In the genomic region with DNA sequence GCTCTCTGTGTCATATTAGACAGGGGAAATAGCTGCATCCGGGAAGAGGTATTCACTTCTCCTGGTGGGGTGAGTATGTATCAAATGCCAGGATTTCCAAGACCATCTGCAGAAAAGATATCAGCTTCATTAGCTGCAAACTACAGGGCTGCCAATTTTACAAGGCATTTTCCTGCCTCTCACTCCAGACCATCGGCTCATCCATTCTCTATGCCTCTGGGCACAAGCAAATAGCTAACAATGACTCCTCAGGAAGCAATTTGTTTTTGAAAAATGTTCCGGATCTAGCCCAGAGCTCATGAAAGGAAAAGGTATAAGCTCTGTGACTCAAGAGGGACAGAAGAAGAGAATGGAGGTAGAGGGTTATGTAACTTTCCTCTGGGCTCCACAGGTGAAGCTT, we compare ENCODE assay signal across 18 cellular contexts. TPM values are rescaled to one million over a fixed set of nuclear protein-coding genes. Genes with fewer than 3 reads are reported as not detected.
A peak's percentile ranks its signal among the peaks of the same experiment; 100 is the strongest.
DNase-seq lines count a peak whose midpoint lies in the region; ATAC-seq and TF ChIP-seq lines count a peak whose summit lies in the region.
"Had no signal": no experiment of that assay in that cellular context is flagged by ENCODE, and none has a peak within 500 bp of the region (broad histone marks: within the 10 kb centered on the region; RNA-seq: fewer than 3 reads in every experiment).

No MANE protein-coding gene starts in this region.

- no peak overlapping the region for H3K27ac Mint-ChIP-seq in activated CD4-positive, alpha-beta T cell treated with anti-CD3 and anti-CD28 coated beads, Interleukin-2, amount 10 ng/mL, durations not matched to agents 24 days and 14 days
- H3K27ac Mint-ChIP-seq: endodermal cell, T-helper 17 cell had no signal

- no peaks in the 10 kb centered on the region for H3K9me3 Mint-ChIP-seq in activated CD4-positive, alpha-beta T cell treated with anti-CD3 and anti-CD28 coated beads, Interleukin-2, amount 10 ng/mL, durations not matched to agents 24 days and 14 days
- H3K9me3 Mint-ChIP-seq: endodermal cell had no signal

- H3K4me3 Mint-ChIP-seq in activated CD4-positive, alpha-beta T cell treated with anti-CD3 and anti-CD28 coated beads, Interleukin-2, amount 10 ng/mL, durations not matched to agents 24 days and 14 days, result no peak overlapping the region
- H3K4me3 Mint-ChIP-seq: endodermal cell, T-helper 17 cell had no signal

- intact Hi-C loops in activated CD4-positive, alpha-beta T cell treated with anti-CD3 and anti-CD28 coated beads, Interleukin-2, amount 10 ng/mL, durations not matched to agents 24 days and 14 days (cut with micrococcal nuclease), result no loop called here

- H3K36me3 Mint-ChIP-seq in activated CD4-positive, alpha-beta T cell treated with anti-CD3 and anti-CD28 coated beads, Interleukin-2, amount 10 ng/mL, durations not matched to agents 24 days and 14 days (ENCODE audit: low read depth), result peaks cover 29% of the 10 kb centered on the region

- ATAC-seq in SK-N-SH treated with all-trans-retinoic acid at 6 μM for 48 hours, result peak; percentile 74
- no peak for ATAC-seq in GM21529 (IDR thresholded peaks at IDR 0.05; ENCODE audit: unreplicated experiment)
- ATAC-seq: right lobe of liver, Right ventricle myocardium inferior, T-helper 17 cell had no signal

- DNase-seq in M059J (ENCODE audit: low read depth) (peak; percentile 83), dermis microvascular lymphatic vessel endothelial cell (ENCODE audit: low read depth in 2 of 2) (peak; percentile 49 to 71), pulmonary artery endothelial cell (ENCODE audit: low read depth, low spot score) (peak; percentile 49)
- DNase-seq in effector CD4-positive, alpha-beta T cell, result no peak
- no peak for DNase-seq in activated CD4-positive, alpha-beta T cell treated with anti-CD3 and anti-CD28 coated beads, Interleukin-2, amount 10 ng/mL, durations not matched to agents 24 days and 14 days
- DNase-seq: activated CD4-positive, alpha-beta T cell treated with anti-CD3 and anti-CD28 coated beads for 1 hour; activated gamma-delta T cell; DMS79; endodermal cell; NCI-H2081 treated with DMSO at 0.1 percent for 48 hours; NCI-H774; stimulated activated CD4-positive, alpha-beta T cell treated with anti-CD3 and anti-CD28 coated beads, Interleukin-1b, Interleukin-23, amount 100 ng/mL, for 48 hours; T-helper 17 cell had no signal

- peaks cover 12% of the 10 kb centered on the region for H3K4me1 Mint-ChIP-seq in activated CD4-positive, alpha-beta T cell treated with anti-CD3 and anti-CD28 coated beads, Interleukin-2, amount 10 ng/mL, durations not matched to agents 24 days and 14 days
- H3K4me1 Mint-ChIP-seq: endodermal cell, T-helper 17 cell had no signal

- no peaks in the 10 kb centered on the region for H3K27me3 Mint-ChIP-seq in activated CD4-positive, alpha-beta T cell treated with anti-CD3 and anti-CD28 coated beads, Interleukin-2, amount 10 ng/mL, durations not matched to agents 24 days and 14 days
- H3K27me3 Mint-ChIP-seq: T-helper 17 cell had no signal

TF ChIP-seq in SK-N-SH treated with all-trans-retinoic acid at 6 μM for 48 hours, 23 proteins besides CTCF, POLR2A, EP300 and RAD21:
- TF ChIP-seq, protein P1, sequence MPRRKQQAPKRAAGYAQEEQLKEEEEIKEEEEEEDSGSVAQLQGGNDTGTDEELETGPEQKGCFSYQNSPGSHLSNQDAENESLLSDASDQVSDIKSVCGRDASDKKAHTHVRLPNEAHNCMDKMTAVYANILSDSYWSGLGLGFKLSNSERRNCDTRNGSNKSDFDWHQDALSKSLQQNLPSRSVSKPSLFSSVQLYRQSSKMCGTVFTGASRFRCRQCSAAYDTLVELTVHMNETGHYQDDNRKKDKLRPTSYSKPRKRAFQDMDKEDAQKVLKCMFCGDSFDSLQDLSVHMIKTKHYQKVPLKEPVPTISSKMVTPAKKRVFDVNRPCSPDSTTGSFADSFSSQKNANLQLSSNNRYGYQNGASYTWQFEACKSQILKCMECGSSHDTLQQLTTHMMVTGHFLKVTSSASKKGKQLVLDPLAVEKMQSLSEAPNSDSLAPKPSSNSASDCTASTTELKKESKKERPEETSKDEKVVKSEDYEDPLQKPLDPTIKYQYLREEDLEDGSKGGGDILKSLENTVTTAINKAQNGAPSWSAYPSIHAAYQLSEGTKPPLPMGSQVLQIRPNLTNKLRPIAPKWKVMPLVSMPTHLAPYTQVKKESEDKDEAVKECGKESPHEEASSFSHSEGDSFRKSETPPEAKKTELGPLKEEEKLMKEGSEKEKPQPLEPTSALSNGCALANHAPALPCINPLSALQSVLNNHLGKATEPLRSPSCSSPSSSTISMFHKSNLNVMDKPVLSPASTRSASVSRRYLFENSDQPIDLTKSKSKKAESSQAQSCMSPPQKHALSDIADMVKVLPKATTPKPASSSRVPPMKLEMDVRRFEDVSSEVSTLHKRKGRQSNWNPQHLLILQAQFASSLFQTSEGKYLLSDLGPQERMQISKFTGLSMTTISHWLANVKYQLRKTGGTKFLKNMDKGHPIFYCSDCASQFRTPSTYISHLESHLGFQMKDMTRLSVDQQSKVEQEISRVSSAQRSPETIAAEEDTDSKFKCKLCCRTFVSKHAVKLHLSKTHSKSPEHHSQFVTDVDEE (CRISPR knock-in tag; IDR thresholded peaks at IDR 0.05), result 0 out of 2 replicates have a peak, but pooled peaks have one; percentile 17
- TF ChIP-seq OSR1 (CRISPR knock-in tag; IDR thresholded peaks at IDR 0.05) (no peak), ZC3H10 (CRISPR knock-in tag; IDR thresholded peaks at IDR 0.05) (no peak), ESRRG (CRISPR knock-in tag; IDR thresholded peaks at IDR 0.05) (no peak)

RNA-seq across cellular contexts. Expression of a gene that starts 41.8 kb away (rescaled TPM):
- total RNA-seq in M059J (2014; rRNA removed; shearing (Covaris generic)), result 0.12 and 0.22 TPM in 2 replicates
- total RNA-seq in dermis microvascular lymphatic vessel endothelial cell, result not detected in 2 replicates
- not detected in 2 replicates for total RNA-seq in pulmonary artery endothelial cell
- total RNA-seq in activated CD4-positive, alpha-beta T cell treated with anti-CD3 and anti-CD28 coated beads, Interleukin-2, amount 10 ng/mL, durations not matched to agents 24 days and 14 days, result not detected in 2 replicates
- total RNA-seq: endodermal cell, mononuclear cell, right lobe of liver, T-helper 17 cell had no signal

RNA-seq across cellular contexts. Expression of a gene that starts 47.7 kb away (rescaled TPM):
- 57.0 and 68.4 TPM in 2 replicates for total RNA-seq in M059J (2014; rRNA removed; shearing (Covaris generic))
- 40.2 and 43.3 TPM in 2 replicates for total RNA-seq in dermis microvascular lymphatic vessel endothelial cell
- 54.7 and 68.9 TPM in 2 replicates for total RNA-seq in pulmonary artery endothelial cell
- total RNA-seq in activated CD4-positive, alpha-beta T cell treated with anti-CD3 and anti-CD28 coated beads, Interleukin-2, amount 10 ng/mL, durations not matched to agents 24 days and 14 days, result 93.0 and 98.1 TPM in 2 replicates

Comparison
In these comparisons a context has a peak if more than half of its experiments do, and no peak if none do; other contexts are left out.
1. DNase-seq: peak in M059J (single experiment), dermis microvascular lymphatic vessel endothelial cell (2 of 2) and pulmonary artery endothelial cell (single experiment); none in effector CD4-positive, alpha-beta T cell (single experiment) and activated CD4-positive, alpha-beta T cell treated with anti-CD3 and anti-CD28 coated beads, Interleukin-2, amount 10 ng/mL, durations not matched to agents 24 days and 14 days (single experiment).